1 cellular context compared by ENCODE assay signal in genomic region chr17:8079291-8080207, GRCh38.
TF ChIP-seq lines count a peak whose summit lies in the region.

No MANE protein-coding gene starts in this region.

TF ChIP-seq in HepG2, 621 proteins besides CTCF, POLR2A, EP300 and RAD21 (continues in another document):
- TF ChIP-seq ZBTB49 (CRISPR knock-in tag; IDR thresholded peaks at IDR 0.05; ENCODE audit: borderline replicate concordance): no peak
- TF ChIP-seq, protein P1, sequence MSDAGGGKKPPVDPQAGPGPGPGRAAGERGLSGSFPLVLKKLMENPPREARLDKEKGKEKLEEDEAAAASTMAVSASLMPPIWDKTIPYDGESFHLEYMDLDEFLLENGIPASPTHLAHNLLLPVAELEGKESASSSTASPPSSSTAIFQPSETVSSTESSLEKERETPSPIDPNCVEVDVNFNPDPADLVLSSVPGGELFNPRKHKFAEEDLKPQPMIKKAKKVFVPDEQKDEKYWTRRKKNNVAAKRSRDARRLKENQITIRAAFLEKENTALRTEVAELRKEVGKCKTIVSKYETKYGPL (CRISPR knock-in tag; IDR thresholded peaks at IDR 0.05): peak; percentile 30; the same call in 1 of the 2 replicates
- TF ChIP-seq CREB1 (IDR thresholded peaks at IDR 0.05): no peak
- TF ChIP-seq CREB1 (CRISPR knock-in tag; IDR thresholded peaks at IDR 0.05): no peak
- TF ChIP-seq NR1H2 (CRISPR knock-in tag; IDR thresholded peaks at IDR 0.05; ENCODE audit: borderline replicate concordance, low read depth): no peak
- peak; percentile 21; the same call in 1 of the 2 replicates for TF ChIP-seq ZFP82 (CRISPR knock-in tag; IDR thresholded peaks at IDR 0.05; ENCODE audit: borderline replicate concordance)
- TF ChIP-seq KLF16 (CRISPR knock-in tag; IDR thresholded peaks at IDR 0.05): 0 out of 4 replicates have a peak, but pooled peaks of 1 of the 2 experiments have one; percentile 33
- no peak for TF ChIP-seq SETDB1 (CRISPR knock-in tag; IDR thresholded peaks at IDR 0.05; ENCODE audit: borderline replicate concordance)
- no peak for TF ChIP-seq ZNF768 (CRISPR knock-in tag; IDR thresholded peaks at IDR 0.05)
- TF ChIP-seq, protein P2, sequence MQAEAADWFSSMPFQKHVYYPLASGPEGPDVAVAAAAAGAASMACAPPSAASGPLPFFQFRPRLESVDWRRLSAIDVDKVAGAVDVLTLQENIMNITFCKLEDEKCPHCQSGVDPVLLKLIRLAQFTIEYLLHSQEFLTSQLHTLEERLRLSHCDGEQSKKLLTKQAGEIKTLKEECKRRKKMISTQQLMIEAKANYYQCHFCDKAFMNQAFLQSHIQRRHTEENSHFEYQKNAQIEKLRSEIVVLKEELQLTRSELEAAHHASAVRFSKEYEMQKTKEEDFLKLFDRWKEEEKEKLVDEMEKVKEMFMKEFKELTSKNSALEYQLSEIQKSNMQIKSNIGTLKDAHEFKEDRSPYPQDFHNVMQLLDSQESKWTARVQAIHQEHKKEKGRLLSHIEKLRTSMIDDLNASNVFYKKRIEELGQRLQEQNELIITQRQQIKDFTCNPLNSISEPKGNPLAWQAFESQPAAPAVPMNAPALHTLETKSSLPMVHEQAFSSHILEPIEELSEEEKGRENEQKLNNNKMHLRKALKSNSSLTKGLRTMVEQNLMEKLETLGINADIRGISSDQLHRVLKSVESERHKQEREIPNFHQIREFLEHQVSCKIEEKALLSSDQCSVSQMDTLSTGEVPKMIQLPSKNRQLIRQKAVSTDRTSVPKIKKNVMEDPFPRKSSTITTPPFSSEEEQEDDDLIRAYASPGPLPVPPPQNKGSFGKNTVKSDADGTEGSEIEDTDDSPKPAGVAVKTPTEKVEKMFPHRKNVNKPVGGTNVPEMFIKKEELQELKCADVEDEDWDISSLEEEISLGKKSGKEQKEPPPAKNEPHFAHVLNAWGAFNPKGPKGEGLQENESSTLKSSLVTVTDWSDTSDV (CRISPR knock-in tag; IDR thresholded peaks at IDR 0.05): peak; percentile 66; the same call in 1 of the 2 replicates
- TF ChIP-seq ZNF20 (CRISPR knock-in tag; IDR thresholded peaks at IDR 0.05): peak; percentile 91; the same call in 1 of the 2 replicates
- TF ChIP-seq SMARCE1 (IDR thresholded peaks at IDR 0.05; ENCODE audit: borderline replicate concordance): no peak
- TF ChIP-seq ZBTB7B (CRISPR knock-in tag; IDR thresholded peaks at IDR 0.05): 0 out of 2 replicates have a peak, but pooled peaks have one; percentile 13
- no peak for TF ChIP-seq BORCS8-MEF2B (CRISPR knock-in tag; IDR thresholded peaks at IDR 0.05)
- 0 out of 2 replicates have a peak, but pooled peaks have one; percentile 30 for TF ChIP-seq POGZ (CRISPR knock-in tag; IDR thresholded peaks at IDR 0.05)
- no peak for TF ChIP-seq SYNCRIP (IDR thresholded peaks at IDR 0.05; ENCODE audit: insufficient read depth, low read depth, low read length)
- peak; percentile 92 for TF ChIP-seq GABPB1 (CRISPR knock-in tag; IDR thresholded peaks at IDR 0.05)
- TF ChIP-seq ZFP37 (CRISPR knock-in tag; IDR thresholded peaks at IDR 0.05; ENCODE audit: borderline replicate concordance): no peak
- 0 out of 2 replicates have a peak, but pooled peaks have one; percentile 22 for TF ChIP-seq IRF2 (CRISPR knock-in tag; IDR thresholded peaks at IDR 0.05)
- TF ChIP-seq ZNF574 (CRISPR knock-in tag; IDR thresholded peaks at IDR 0.05): peak; percentile 27; the same call in 1 of the 2 replicates
- TF ChIP-seq STAT5B (CRISPR knock-in tag; IDR thresholded peaks at IDR 0.05): no peak
- TF ChIP-seq ZNF576 (CRISPR knock-in tag; IDR thresholded peaks at IDR 0.05): peak; percentile 38; the same call in 1 of the 2 replicates
- peak; percentile 70 for TF ChIP-seq ZNF747 (CRISPR knock-in tag; IDR thresholded peaks at IDR 0.05; ENCODE audit: borderline replicate concordance)
- TF ChIP-seq ZNF263 (CRISPR knock-in tag; IDR thresholded peaks at IDR 0.05): peak; percentile 43
- TF ChIP-seq RXRA (CRISPR knock-in tag; IDR thresholded peaks at IDR 0.05): peak; percentile 41; the same call in 1 of the 2 replicates
- no peak for TF ChIP-seq NONO (IDR thresholded peaks at IDR 0.05)
- TF ChIP-seq NONO (CRISPR knock-in tag; conservative IDR thresholded peaks at IDR 0.05): peak; percentile 71; the same call in 1 of the 2 replicates
- no peak for TF ChIP-seq MAFF (IDR thresholded peaks at IDR 0.05; ENCODE audit: low read depth, low read length)
- no peak for TF ChIP-seq HNRNPUL1 (IDR thresholded peaks at IDR 0.05; ENCODE audit: low read depth, low read length)
- peak; percentile 21 for TF ChIP-seq KDM2A (CRISPR knock-in tag; IDR thresholded peaks at IDR 0.05; ENCODE audit: borderline replicate concordance, low read depth)
- peak; percentile 14; the same call in 1 of the 2 replicates for TF ChIP-seq TBX2 (CRISPR knock-in tag; IDR thresholded peaks at IDR 0.05; ENCODE audit: borderline replicate concordance)
- TF ChIP-seq HES4 (CRISPR knock-in tag; IDR thresholded peaks at IDR 0.05; ENCODE audit: borderline replicate concordance): no peak
- no peak for TF ChIP-seq FOXO4 (CRISPR knock-in tag; conservative IDR thresholded peaks at IDR 0.05)
- no peak for TF ChIP-seq ZNF567 (CRISPR knock-in tag; IDR thresholded peaks at IDR 0.05; ENCODE audit: borderline replicate concordance)
- 0 out of 2 replicates have a peak, but pooled peaks have one; percentile 42 for TF ChIP-seq ZNF276 (CRISPR knock-in tag; IDR thresholded peaks at IDR 0.05; ENCODE audit: low read depth)
- TF ChIP-seq JDP2 (CRISPR knock-in tag; IDR thresholded peaks at IDR 0.05; ENCODE audit: borderline replicate concordance): no peak; the same call in 1 of the 2 replicates
- TF ChIP-seq, protein P3, sequence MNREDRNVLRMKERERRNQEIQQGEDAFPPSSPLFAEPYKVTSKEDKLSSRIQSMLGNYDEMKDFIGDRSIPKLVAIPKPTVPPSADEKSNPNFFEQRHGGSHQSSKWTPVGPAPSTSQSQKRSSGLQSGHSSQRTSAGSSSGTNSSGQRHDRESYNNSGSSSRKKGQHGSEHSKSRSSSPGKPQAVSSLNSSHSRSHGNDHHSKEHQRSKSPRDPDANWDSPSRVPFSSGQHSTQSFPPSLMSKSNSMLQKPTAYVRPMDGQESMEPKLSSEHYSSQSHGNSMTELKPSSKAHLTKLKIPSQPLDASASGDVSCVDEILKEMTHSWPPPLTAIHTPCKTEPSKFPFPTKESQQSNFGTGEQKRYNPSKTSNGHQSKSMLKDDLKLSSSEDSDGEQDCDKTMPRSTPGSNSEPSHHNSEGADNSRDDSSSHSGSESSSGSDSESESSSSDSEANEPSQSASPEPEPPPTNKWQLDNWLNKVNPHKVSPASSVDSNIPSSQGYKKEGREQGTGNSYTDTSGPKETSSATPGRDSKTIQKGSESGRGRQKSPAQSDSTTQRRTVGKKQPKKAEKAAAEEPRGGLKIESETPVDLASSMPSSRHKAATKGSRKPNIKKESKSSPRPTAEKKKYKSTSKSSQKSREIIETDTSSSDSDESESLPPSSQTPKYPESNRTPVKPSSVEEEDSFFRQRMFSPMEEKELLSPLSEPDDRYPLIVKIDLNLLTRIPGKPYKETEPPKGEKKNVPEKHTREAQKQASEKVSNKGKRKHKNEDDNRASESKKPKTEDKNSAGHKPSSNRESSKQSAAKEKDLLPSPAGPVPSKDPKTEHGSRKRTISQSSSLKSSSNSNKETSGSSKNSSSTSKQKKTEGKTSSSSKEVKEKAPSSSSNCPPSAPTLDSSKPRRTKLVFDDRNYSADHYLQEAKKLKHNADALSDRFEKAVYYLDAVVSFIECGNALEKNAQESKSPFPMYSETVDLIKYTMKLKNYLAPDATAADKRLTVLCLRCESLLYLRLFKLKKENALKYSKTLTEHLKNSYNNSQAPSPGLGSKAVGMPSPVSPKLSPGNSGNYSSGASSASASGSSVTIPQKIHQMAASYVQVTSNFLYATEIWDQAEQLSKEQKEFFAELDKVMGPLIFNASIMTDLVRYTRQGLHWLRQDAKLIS (CRISPR knock-in tag; IDR thresholded peaks at IDR 0.05): no peak
- TF ChIP-seq ZBTB7A (CRISPR knock-in tag; IDR thresholded peaks at IDR 0.05): peak; percentile 62; the same call in 1 of the 2 replicates
- no peak for TF ChIP-seq NR2F6 (IDR thresholded peaks at IDR 0.05)
- TF ChIP-seq NR2F6 (CRISPR knock-in tag; IDR thresholded peaks at IDR 0.05): 0 out of 2 replicates have a peak, but pooled peaks have one; percentile 32
- no peak for TF ChIP-seq SP1 (IDR thresholded peaks at IDR 0.05)
- 0 out of 2 replicates have a peak, but pooled peaks have one; percentile 8 for TF ChIP-seq SP1 (CRISPR knock-in tag; IDR thresholded peaks at IDR 0.05)
- no peak for TF ChIP-seq ZNF652 (CRISPR knock-in tag; IDR thresholded peaks at IDR 0.05; ENCODE audit: borderline replicate concordance, low read depth)
- no peak for TF ChIP-seq REPIN1 (CRISPR knock-in tag; IDR thresholded peaks at IDR 0.05; ENCODE audit: borderline replicate concordance, low read depth)
- no peak for TF ChIP-seq ZXDC (CRISPR knock-in tag; IDR thresholded peaks at IDR 0.05)
- TF ChIP-seq ZMAT3 (CRISPR knock-in tag; conservative IDR thresholded peaks at IDR 0.05): no peak
- TF ChIP-seq ATAD3A (CRISPR knock-in tag; IDR thresholded peaks at IDR 0.05): no peak
- no peak for TF ChIP-seq NKX3-1 (CRISPR knock-in tag; IDR thresholded peaks at IDR 0.05)
